In genomic region chr1:225428066-225428878, GRCh38 we compare ENCODE assay signal across 8 cellular contexts.
DNase-seq lines count a peak whose midpoint lies in the region; ATAC-seq and TF ChIP-seq lines count a peak whose summit lies in the region.

No MANE protein-coding gene starts in this region.

- DNase-seq in AG09319 (ENCODE audit: extremely low read depth, low read depth) (peak; percentile 73), NCI-H2227 treated with DMSO at 0.1 percent for 48 hours (lab: John Stamatoyannopoulos, UW) (peak; percentile 87), cerebellar nuclear complex (lab: John Stamatoyannopoulos, UW) (peak; percentile 73 to 86), kidney glomerular epithelial cell (lab: John Stamatoyannopoulos, UW) (peak; percentile 77)
- peak; percentile 89 for DNase-seq in activated CD4-positive, alpha-beta T cell treated with anti-CD3 and anti-CD28 coated beads for 1 hour
- peak; percentile 77 to 86 for DNase-seq in stimulated activated CD4-positive, alpha-beta T cell treated with anti-CD3 and anti-CD28 coated beads, Interleukin-15, amount 100 ng/mL, for 48 hours (ENCODE audit: low read depth in 2 of 2)

- no peak for TF ChIP-seq CTCF in AG09319 (IDR thresholded peaks at IDR 0.05; ENCODE audit: low read depth, low read length)

- peak; percentile 93 for ATAC-seq in GM19023 (IDR thresholded peaks at IDR 0.05; ENCODE audit: unreplicated experiment)
- peak; percentile 91 for ATAC-seq in HG03175 (IDR thresholded peaks at IDR 0.05; ENCODE audit: unreplicated experiment)

Comparison
In these comparisons a context has a peak if more than half of its experiments do, and no peak if none do; other contexts are left out.
1. Peak in every context shown above with its lines: DNase-seq and ATAC-seq.